ENCODE assay signal across 17 cellular contexts in genomic region chr22:22093743-22094142, GRCh38.
DNase-seq lines count a peak whose midpoint lies in the region; ATAC-seq and TF ChIP-seq lines count a peak whose summit lies in the region.
"Had no signal": no experiment of that assay in that cellular context is flagged by ENCODE, and none has a peak within 500 bp of the region (broad histone marks: within the 10 kb centered on the region; RNA-seq: fewer than 3 reads in every experiment).

No MANE protein-coding gene starts in this region.

- H3K9me2 ChIP-seq in GM23338 (ENCODE audit: insufficient read depth) = no peaks in the 10 kb centered on the region

- H3K4me3 ChIP-seq in GM23338 (no peak overlapping the region), neutrophil (ENCODE audit: low read depth in 1 of 2, low read length in 1 of 2) (no peak overlapping the region)
- H3K4me3 ChIP-seq in naive thymus-derived CD4-positive, alpha-beta T cell (ENCODE audit: low read length) = no peak overlapping the region

- no peak overlapping the region for H3K4me3 Mint-ChIP-seq in GM23338
- no peak overlapping the region for H3K4me3 Mint-ChIP-seq in activated T-helper 17 cell treated with anti-CD3 and anti-CD28 coated beads, Interleukin-2, amount 50 U/mL, for 72 hours
- no peak overlapping the region for H3K4me3 Mint-ChIP-seq in naive thymus-derived CD4-positive, alpha-beta T cell
- H3K4me3 Mint-ChIP-seq: CD4-positive, alpha-beta memory T cell had no signal

- H3K27ac ChIP-seq in GM23338 (ENCODE audit: low read depth) (no peak overlapping the region), neutrophil (peak overlapping the region; percentile 65)
- H3K27ac ChIP-seq in naive thymus-derived CD4-positive, alpha-beta T cell (ENCODE audit: low read depth, low read length) = no peak overlapping the region

- CTCF ChIA-PET in GM10248 (lab: Yijun Ruan, JAX) = interaction anchor here (1.2 kb wide), 1 partner anchor 35 kb away, joined by 3 read pairs; no protein-coding TSS in a partner anchor
- CTCF ChIA-PET in naive thymus-derived CD4-positive, alpha-beta T cell (lab: Charles Lee) = no interaction called here

- H3K4me2 ChIP-seq in GM23338 = no peak overlapping the region

- H3K27me3 ChIP-seq in GM23338 (ENCODE audit: insufficient read depth) (peaks cover 100% of the 10 kb centered on the region), neutrophil (no peaks in the 10 kb centered on the region)
- no peaks in the 10 kb centered on the region for H3K27me3 ChIP-seq in naive thymus-derived CD4-positive, alpha-beta T cell (ENCODE audit: control insufficient read depth in 2 of 2, insufficient read depth in 2 of 2, low read length in 2 of 2)

- H3K9me3 Mint-ChIP-seq in GM23338 = no peaks in the 10 kb centered on the region
- no peaks in the 10 kb centered on the region for H3K9me3 Mint-ChIP-seq in activated T-helper 17 cell treated with anti-CD3 and anti-CD28 coated beads, Interleukin-2, amount 50 U/mL, for 72 hours
- peaks cover 0 to 4% (median 0%) of the 10 kb centered on the region in 11 donors for H3K9me3 Mint-ChIP-seq in naive thymus-derived CD4-positive, alpha-beta T cell

- H3K4me1 ChIP-seq in GM23338 (ENCODE audit: insufficient read depth) = no peaks in the 10 kb centered on the region
- H3K4me1 ChIP-seq in neutrophil (ENCODE audit: control insufficient read depth in 1 of 2, insufficient read depth in 1 of 2, low read depth in 1 of 2, low read length in 1 of 2) = peaks cover 18 to 21% of the 10 kb centered on the region in 2 experiments
- no peaks in the 10 kb centered on the region for H3K4me1 ChIP-seq in naive thymus-derived CD4-positive, alpha-beta T cell (ENCODE audit: control insufficient read depth in 2 of 2, insufficient read depth in 2 of 2, low read length in 2 of 2)

- POLR2A ChIA-PET in GM10248 (lab: Yijun Ruan, JAX) = no interaction called here
- POLR2A ChIA-PET in naive thymus-derived CD4-positive, alpha-beta T cell (lab: Charles Lee) = no interaction called here

- no peak overlapping the region for H3K27ac Mint-ChIP-seq in GM23338
- H3K27ac Mint-ChIP-seq in activated T-helper 17 cell treated with anti-CD3 and anti-CD28 coated beads, Interleukin-2, amount 50 U/mL, for 72 hours = no peak overlapping the region
- H3K27ac Mint-ChIP-seq in naive thymus-derived CD4-positive, alpha-beta T cell = no peak overlapping the region
- H3K27ac Mint-ChIP-seq: CD4-positive, alpha-beta memory T cell had no signal

- ATAC-seq in GM23338 = no peak
- ATAC-seq in activated T-helper 17 cell treated with anti-CD3 and anti-CD28 coated beads, Interleukin-2, amount 50 U/mL, for 72 hours (replicated peaks) = peak; percentile 18
- ATAC-seq in naive thymus-derived CD4-positive, alpha-beta T cell = no peak

- H3K36me3 Mint-ChIP-seq in GM23338 (ENCODE audit: low read depth) = no peaks in the 10 kb centered on the region
- H3K36me3 Mint-ChIP-seq in activated T-helper 17 cell treated with anti-CD3 and anti-CD28 coated beads, Interleukin-2, amount 50 U/mL, for 72 hours (ENCODE audit: low read depth) = no peaks in the 10 kb centered on the region
- peaks cover 0 to 5% (median 0%) of the 10 kb centered on the region in 5 donors for H3K36me3 Mint-ChIP-seq in naive thymus-derived CD4-positive, alpha-beta T cell
- H3K36me3 Mint-ChIP-seq: CD4-positive, alpha-beta memory T cell had no signal

- no peak for TF ChIP-seq CTCF in GM23338 (conservative IDR thresholded peaks at IDR 0.05; ENCODE audit: low read depth in 2 of 2)
- TF ChIP-seq CTCF in neutrophil (IDR thresholded peaks at IDR 0.05) = no peak
- TF ChIP-seq CTCF in GM10248 (IDR thresholded peaks at IDR 0.05; ENCODE audit: control extremely low read depth, extremely low read depth, low read depth, missing control alignments) = no peak

- peaks cover 6% of the 10 kb centered on the region; the same call in 1 of the 2 replicates for H4K20me1 ChIP-seq in GM23338 (replicated peaks; ENCODE audit: insufficient read depth)

- H3F3A ChIP-seq in GM23338 (replicated peaks; ENCODE audit: low read depth) = no peaks in the 10 kb centered on the region

- H2AFZ ChIP-seq in GM23338 = no peak overlapping the region

- DNase-seq in GM23338 (ENCODE audit: low spot score) (no peak), GDM1 (lab: John Stamatoyannopoulos, UW) (no peak), GM10248 (ENCODE audit: extremely low spot score) (no peak)
- no peak for DNase-seq in naive thymus-derived CD4-positive, alpha-beta T cell
- DNase-seq: C1 segment of cervical spinal cord; Calu3; CD4-positive, alpha-beta memory T cell; COR-L47; DMS153; DND-41; EL; GF-D8; GOT3; H7; HCEC 1CT had no signal

- H3K79me2 ChIP-seq in GM23338 (replicated peaks; ENCODE audit: insufficient read depth) = no peaks in the 10 kb centered on the region

- H3K9me3 ChIP-seq in neutrophil = no peaks in the 10 kb centered on the region
- no peaks in the 10 kb centered on the region for H3K9me3 ChIP-seq in naive thymus-derived CD4-positive, alpha-beta T cell (ENCODE audit: control insufficient read depth in 2 of 3, low read length in 3 of 3)

- intact Hi-C loops in naive thymus-derived CD4-positive, alpha-beta T cell (cut with micrococcal nuclease) = no loop called here

- H3K36me3 ChIP-seq in GM23338 (ENCODE audit: insufficient read depth) (no peaks in the 10 kb centered on the region), neutrophil (no peaks in the 10 kb centered on the region)
- H3K36me3 ChIP-seq in naive thymus-derived CD4-positive, alpha-beta T cell (ENCODE audit: control insufficient read depth in 2 of 3, insufficient read depth in 3 of 3, low read length in 3 of 3) = no peaks in the 10 kb centered on the region

- peaks cover 96% of the 10 kb centered on the region for H3K27me3 Mint-ChIP-seq in GM23338 (ENCODE audit: insufficient read depth, low read depth, poor library complexity)
- peaks cover 39% of the 10 kb centered on the region for H3K27me3 Mint-ChIP-seq in activated T-helper 17 cell treated with anti-CD3 and anti-CD28 coated beads, Interleukin-2, amount 50 U/mL, for 72 hours
- H3K27me3 Mint-ChIP-seq in naive thymus-derived CD4-positive, alpha-beta T cell = peaks cover 33 to 55% (median 44%) of the 10 kb centered on the region in 5 donors

- no peaks in the 10 kb centered on the region for H3K4me1 Mint-ChIP-seq in GM23338
- H3K4me1 Mint-ChIP-seq in activated T-helper 17 cell treated with anti-CD3 and anti-CD28 coated beads, Interleukin-2, amount 50 U/mL, for 72 hours = peaks cover 6% of the 10 kb centered on the region
- H3K4me1 Mint-ChIP-seq in naive thymus-derived CD4-positive, alpha-beta T cell = peaks cover 0 to 16% (median 0%) of the 10 kb centered on the region in 7 donors
- H3K4me1 Mint-ChIP-seq: CD4-positive, alpha-beta memory T cell had no signal

TF ChIP-seq in GM23338, 12 proteins besides CTCF, POLR2A, EP300 and RAD21:
- TF ChIP-seq POLR2AphosphoS5 (IDR thresholded peaks at IDR 0.05; ENCODE audit: low read depth) (no peak), EZH2 (IDR thresholded peaks at IDR 0.05; ENCODE audit: low read depth, unreplicated experiment) (peak; percentile 18)
TF ChIP-seq in GM23338: peak in this region for 1.
